In the genomic region with DNA sequence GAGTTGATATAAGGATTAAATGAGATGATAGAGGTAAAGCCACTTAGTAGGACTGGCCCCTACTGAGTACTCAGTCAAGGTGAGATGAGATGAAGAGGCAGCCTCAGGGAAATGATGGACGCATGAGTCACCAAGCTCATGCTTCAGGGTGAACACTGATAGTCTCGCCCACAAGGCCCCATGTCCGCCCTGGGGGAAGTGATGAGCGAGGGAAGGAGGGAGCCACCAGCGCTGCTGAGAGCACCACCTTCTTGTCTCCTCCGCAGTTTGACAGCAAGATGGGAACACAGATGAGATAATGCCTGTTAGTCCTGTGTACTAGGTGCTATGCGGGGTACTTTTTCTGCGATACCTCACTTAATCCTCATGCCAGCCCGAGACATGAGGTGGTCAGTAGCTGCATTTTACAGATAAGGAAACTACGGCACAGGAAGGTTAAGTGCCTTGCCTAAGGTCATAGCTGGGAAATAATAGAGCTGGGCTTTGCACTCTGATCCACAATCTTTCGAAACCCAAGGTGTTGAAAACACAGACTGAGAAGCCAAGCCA, we compare ENCODE assay signal across 1 cellular context.
A peak's percentile ranks its signal among the peaks of the same experiment; 100 is the strongest.
TF ChIP-seq lines count a peak whose summit lies in the region.

No MANE protein-coding gene starts in this region.

TF ChIP-seq in K562, 482 proteins besides CTCF, POLR2A, EP300 and RAD21 (continued from another document and continues in another):
- TF ChIP-seq, protein P1, sequence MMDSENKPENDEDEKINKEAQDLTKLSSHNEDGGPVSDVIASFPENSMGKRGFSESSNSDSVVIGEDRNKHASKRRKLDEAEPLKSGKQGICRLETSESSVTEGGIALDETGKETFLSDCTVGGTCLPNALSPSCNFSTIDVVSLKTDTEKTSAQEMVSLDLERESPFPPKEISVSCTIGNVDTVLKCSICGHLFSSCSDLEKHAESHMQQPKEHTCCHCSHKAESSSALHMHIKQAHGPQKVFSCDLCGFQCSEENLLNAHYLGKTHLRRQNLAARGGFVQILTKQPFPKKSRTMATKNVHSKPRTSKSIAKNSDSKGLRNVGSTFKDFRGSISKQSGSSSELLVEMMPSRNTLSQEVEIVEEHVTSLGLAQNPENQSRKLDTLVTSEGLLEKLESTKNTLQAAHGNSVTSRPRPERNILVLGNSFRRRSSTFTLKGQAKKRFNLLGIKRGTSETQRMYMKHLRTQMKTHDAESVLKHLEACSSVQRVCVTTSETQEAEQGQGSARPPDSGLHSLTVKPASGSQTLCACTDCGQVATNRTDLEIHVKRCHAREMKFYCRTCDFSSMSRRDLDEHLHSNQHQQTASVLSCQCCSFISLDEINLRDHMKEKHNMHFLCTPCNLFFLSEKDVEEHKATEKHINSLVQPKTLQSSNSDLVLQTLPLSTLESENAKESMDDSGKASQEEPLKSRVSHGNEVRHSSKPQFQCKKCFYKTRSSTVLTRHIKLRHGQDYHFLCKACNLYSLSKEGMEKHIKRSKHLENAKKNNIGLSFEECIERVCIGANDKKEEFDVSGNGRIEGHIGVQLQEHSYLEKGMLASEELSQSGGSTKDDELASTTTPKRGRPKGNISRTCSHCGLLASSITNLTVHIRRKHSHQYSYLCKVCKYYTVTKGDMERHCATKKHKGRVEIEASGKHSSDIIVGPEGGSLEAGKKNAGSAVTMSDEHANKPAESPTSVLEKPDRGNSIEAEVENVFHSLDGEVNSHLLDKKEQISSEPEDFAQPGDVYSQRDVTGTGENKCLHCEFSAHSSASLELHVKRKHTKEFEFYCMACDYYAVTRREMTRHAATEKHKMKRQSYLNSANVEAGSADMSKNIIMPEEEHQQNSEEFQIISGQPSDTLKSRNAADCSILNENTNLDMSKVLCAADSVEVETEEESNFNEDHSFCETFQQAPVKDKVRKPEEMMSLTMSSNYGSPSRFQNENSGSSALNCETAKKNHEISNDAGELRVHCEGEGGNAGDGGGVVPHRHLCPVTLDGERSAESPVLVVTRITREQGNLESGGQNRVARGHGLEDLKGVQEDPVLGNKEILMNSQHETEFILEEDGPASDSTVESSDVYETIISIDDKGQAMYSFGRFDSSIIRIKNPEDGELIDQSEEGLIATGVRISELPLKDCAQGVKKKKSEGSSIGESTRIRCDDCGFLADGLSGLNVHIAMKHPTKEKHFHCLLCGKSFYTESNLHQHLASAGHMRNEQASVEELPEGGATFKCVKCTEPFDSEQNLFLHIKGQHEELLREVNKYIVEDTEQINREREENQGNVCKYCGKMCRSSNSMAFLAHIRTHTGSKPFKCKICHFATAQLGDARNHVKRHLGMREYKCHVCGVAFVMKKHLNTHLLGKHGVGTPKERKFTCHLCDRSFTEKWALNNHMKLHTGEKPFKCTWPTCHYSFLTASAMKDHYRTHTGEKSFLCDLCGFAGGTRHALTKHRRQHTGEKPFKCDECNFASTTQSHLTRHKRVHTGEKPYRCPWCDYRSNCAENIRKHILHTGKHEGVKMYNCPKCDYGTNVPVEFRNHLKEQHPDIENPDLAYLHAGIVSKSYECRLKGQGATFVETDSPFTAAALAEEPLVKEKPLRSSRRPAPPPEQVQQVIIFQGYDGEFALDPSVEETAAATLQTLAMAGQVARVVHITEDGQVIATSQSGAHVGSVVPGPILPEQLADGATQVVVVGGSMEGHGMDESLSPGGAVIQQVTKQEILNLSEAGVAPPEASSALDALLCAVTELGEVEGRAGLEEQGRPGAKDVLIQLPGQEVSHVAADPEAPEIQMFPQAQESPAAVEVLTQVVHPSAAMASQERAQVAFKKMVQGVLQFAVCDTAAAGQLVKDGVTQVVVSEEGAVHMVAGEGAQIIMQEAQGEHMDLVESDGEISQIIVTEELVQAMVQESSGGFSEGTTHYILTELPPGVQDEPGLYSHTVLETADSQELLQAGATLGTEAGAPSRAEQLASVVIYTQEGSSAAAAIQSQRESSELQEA (IDR thresholded peaks at IDR 0.05; ENCODE audit: low read depth), result no peak
- no peak for TF ChIP-seq RBM14 (IDR thresholded peaks at IDR 0.05; ENCODE audit: borderline replicate concordance, insufficient read depth, low read depth, low read length)
- TF ChIP-seq ZNF830 (CRISPR knock-in tag; IDR thresholded peaks at IDR 0.05), result no peak
- no peak for TF ChIP-seq ZFP91 (CRISPR knock-in tag; IDR thresholded peaks at IDR 0.05)
- TF ChIP-seq FOXM1 (IDR thresholded peaks at IDR 0.05; ENCODE audit: low read depth), result 0 out of 2 replicates have a peak, but pooled peaks have one; percentile 61
- TF ChIP-seq FOXM1 (CRISPR knock-in tag; IDR thresholded peaks at IDR 0.05; ENCODE audit: low read depth), result no peak
- TF ChIP-seq RBM22 (IDR thresholded peaks at IDR 0.05; ENCODE audit: low read depth, low read length, poor library complexity, severe bottlenecking), result no peak
- no peak for TF ChIP-seq KDM4B (IDR thresholded peaks at IDR 0.05; ENCODE audit: borderline replicate concordance in 2 of 2, low read depth in 1 of 2)
- TF ChIP-seq E2F5 (CRISPR knock-in tag; IDR thresholded peaks at IDR 0.05), result no peak
- peak; percentile 87 for TF ChIP-seq TEAD4 (IDR thresholded peaks at IDR 0.05; ENCODE audit: low read length)
- TF ChIP-seq TEAD4 (CRISPR knock-in tag; IDR thresholded peaks at IDR 0.05; ENCODE audit: borderline replicate concordance), result no peak
- no peak for TF ChIP-seq ZFP36 (IDR thresholded peaks at IDR 0.05; ENCODE audit: low read depth, low read length, partially characterized antibody)
- no peak for TF ChIP-seq KLF10 (CRISPR knock-in tag; IDR thresholded peaks at IDR 0.05)
- no peak for TF ChIP-seq CSDE1 (IDR thresholded peaks at IDR 0.05)
- no peak for TF ChIP-seq ELK3 (CRISPR knock-in tag; IDR thresholded peaks at IDR 0.05)
- no peak for TF ChIP-seq ARHGAP35 (IDR thresholded peaks at IDR 0.05; ENCODE audit: partially characterized antibody)
- TF ChIP-seq MAZ (CRISPR knock-in tag; conservative IDR thresholded peaks at IDR 0.05 in 1 of 2, IDR thresholded peaks at IDR 0.05 in 1 of 2), result no peak
- no peak for TF ChIP-seq SAFB (IDR thresholded peaks at IDR 0.05; ENCODE audit: borderline replicate concordance, low read depth, low read length)
- TF ChIP-seq YBX1 (IDR thresholded peaks at IDR 0.05), result no peak
- TF ChIP-seq, protein P2, sequence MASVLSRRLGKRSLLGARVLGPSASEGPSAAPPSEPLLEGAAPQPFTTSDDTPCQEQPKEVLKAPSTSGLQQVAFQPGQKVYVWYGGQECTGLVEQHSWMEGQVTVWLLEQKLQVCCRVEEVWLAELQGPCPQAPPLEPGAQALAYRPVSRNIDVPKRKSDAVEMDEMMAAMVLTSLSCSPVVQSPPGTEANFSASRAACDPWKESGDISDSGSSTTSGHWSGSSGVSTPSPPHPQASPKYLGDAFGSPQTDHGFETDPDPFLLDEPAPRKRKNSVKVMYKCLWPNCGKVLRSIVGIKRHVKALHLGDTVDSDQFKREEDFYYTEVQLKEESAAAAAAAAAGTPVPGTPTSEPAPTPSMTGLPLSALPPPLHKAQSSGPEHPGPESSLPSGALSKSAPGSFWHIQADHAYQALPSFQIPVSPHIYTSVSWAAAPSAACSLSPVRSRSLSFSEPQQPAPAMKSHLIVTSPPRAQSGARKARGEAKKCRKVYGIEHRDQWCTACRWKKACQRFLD (CRISPR knock-in tag; IDR thresholded peaks at IDR 0.05), result peak; percentile 34; the same call in 1 of the 2 replicates
- no peak for TF ChIP-seq GMEB1 (CRISPR knock-in tag; IDR thresholded peaks at IDR 0.05)
- TF ChIP-seq, protein P3, sequence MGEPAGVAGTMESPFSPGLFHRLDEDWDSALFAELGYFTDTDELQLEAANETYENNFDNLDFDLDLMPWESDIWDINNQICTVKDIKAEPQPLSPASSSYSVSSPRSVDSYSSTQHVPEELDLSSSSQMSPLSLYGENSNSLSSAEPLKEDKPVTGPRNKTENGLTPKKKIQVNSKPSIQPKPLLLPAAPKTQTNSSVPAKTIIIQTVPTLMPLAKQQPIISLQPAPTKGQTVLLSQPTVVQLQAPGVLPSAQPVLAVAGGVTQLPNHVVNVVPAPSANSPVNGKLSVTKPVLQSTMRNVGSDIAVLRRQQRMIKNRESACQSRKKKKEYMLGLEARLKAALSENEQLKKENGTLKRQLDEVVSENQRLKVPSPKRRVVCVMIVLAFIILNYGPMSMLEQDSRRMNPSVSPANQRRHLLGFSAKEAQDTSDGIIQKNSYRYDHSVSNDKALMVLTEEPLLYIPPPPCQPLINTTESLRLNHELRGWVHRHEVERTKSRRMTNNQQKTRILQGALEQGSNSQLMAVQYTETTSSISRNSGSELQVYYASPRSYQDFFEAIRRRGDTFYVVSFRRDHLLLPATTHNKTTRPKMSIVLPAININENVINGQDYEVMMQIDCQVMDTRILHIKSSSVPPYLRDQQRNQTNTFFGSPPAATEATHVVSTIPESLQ (CRISPR knock-in tag; IDR thresholded peaks at IDR 0.05), result no peak
- no peak for TF ChIP-seq MED1 (CRISPR knock-in tag; IDR thresholded peaks at IDR 0.05; ENCODE audit: borderline replicate concordance)
- no peak for TF ChIP-seq ZNF76 (CRISPR knock-in tag; IDR thresholded peaks at IDR 0.05; ENCODE audit: borderline replicate concordance)
- no peak for TF ChIP-seq TARDBP (IDR thresholded peaks at IDR 0.05)
- no peak for TF ChIP-seq SMARCB1 (IDR thresholded peaks at IDR 0.05; ENCODE audit: insufficient read length, low read depth)
- 0 out of 2 replicates have a peak, but pooled peaks have one; percentile 32 for TF ChIP-seq RNF2 (IDR thresholded peaks at IDR 0.05)
- TF ChIP-seq MEIS2 (IDR thresholded peaks at IDR 0.05; ENCODE audit: partially characterized antibody), result peak; percentile 79
- TF ChIP-seq SMARCA4 (IDR thresholded peaks at IDR 0.05), result peak; percentile 84
- TF ChIP-seq CREB1 (IDR thresholded peaks at IDR 0.05), result 0 out of 2 replicates have a peak, but pooled peaks have one; percentile 21
- no peak for TF ChIP-seq CREB1 (CRISPR knock-in tag; IDR thresholded peaks at IDR 0.05)
- TF ChIP-seq, protein P4, sequence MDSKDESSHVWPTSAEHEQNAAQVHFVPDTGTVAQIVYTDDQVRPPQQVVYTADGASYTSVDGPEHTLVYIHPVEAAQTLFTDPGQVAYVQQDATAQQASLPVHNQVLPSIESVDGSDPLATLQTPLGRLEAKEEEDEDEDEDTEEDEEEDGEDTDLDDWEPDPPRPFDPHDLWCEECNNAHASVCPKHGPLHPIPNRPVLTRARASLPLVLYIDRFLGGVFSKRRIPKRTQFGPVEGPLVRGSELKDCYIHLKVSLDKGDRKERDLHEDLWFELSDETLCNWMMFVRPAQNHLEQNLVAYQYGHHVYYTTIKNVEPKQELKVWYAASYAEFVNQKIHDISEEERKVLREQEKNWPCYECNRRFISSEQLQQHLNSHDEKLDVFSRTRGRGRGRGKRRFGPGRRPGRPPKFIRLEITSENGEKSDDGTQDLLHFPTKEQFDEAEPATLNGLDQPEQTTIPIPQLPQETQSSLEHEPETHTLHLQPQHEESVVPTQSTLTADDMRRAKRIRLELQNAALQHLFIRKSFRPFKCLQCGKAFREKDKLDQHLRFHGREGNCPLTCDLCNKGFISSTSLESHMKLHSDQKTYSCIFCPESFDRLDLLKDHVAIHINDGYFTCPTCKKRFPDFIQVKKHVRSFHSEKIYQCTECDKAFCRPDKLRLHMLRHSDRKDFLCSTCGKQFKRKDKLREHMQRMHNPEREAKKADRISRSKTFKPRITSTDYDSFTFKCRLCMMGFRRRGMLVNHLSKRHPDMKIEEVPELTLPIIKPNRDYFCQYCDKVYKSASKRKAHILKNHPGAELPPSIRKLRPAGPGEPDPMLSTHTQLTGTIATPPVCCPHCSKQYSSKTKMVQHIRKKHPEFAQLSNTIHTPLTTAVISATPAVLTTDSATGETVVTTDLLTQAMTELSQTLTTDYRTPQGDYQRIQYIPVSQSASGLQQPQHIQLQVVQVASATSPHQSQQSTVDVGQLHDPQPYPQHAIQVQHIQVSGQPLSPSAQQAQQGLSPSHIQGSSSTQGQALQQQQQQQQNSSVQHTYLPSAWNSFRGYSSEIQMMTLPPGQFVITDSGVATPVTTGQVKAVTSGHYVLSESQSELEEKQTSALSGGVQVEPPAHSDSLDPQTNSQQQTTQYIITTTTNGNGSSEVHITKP (IDR thresholded peaks at IDR 0.05; ENCODE audit: partially characterized antibody), result peak; percentile 35
- TF ChIP-seq HDAC3 (IDR thresholded peaks at IDR 0.05; ENCODE audit: borderline replicate concordance, partially characterized antibody), result no peak
